ENCODE assay signal across 25 cellular contexts in genomic region chr10:129099486-129099885, GRCh38.
"Had no signal": no experiment of that assay in that cellular context is flagged by ENCODE, and none has a peak within 500 bp of the region (broad histone marks: within the 10 kb centered on the region; RNA-seq: fewer than 3 reads in every experiment).

No MANE protein-coding gene starts in this region.

- H3K27ac Mint-ChIP-seq: activated CD4-positive, alpha-beta memory T cell treated with anti-CD3 and anti-CD28 coated beads for 36 hours; activated CD8-positive, alpha-beta T cell treated with anti-CD3 and anti-CD28 coated beads, Interleukin-2, amount 10 ng/mL, durations not matched to agents 7 days and 5 days; activated naive CD4-positive, alpha-beta T cell treated with anti-CD3 and anti-CD28 coated beads for 36 hours; activated naive CD4-positive, alpha-beta T cell treated with anti-CD3 and anti-CD28 coated beads, Interleukin-2, amount 50 U/mL, for 24 hours; activated T-helper 17 cell treated with anti-CD3 and anti-CD28 coated beads, Interleukin-2, amount 50 U/mL, for 72 hours; effector memory CD8-positive, alpha-beta T cell; WTC11 had no signal

- H3K4me3 ChIP-seq: esophagus muscularis mucosa, gastrocnemius medialis, heart right ventricle had no signal

- H3K27ac ChIP-seq: brain microvascular endothelial cell, esophagus muscularis mucosa, foreskin keratinocyte, gastrocnemius medialis, heart right ventricle, VCaP had no signal

- H3K27me3 Mint-ChIP-seq: activated CD4-positive, alpha-beta memory T cell treated with anti-CD3 and anti-CD28 coated beads for 36 hours; activated naive CD4-positive, alpha-beta T cell treated with anti-CD3 and anti-CD28 coated beads, Interleukin-2, amount 50 U/mL, for 24 hours; activated T-helper 17 cell treated with anti-CD3 and anti-CD28 coated beads, Interleukin-2, amount 50 U/mL, for 72 hours; central memory CD8-positive, alpha-beta T cell; effector memory CD8-positive, alpha-beta T cell had no signal

- H3K9me3 ChIP-seq: esophagus muscularis mucosa, gastrocnemius medialis, heart right ventricle had no signal

- ATAC-seq: activated CD8-positive, alpha-beta T cell treated with anti-CD3 and anti-CD28 coated beads, Interleukin-2, amount 10 ng/mL, durations not matched to agents 7 days and 5 days; activated T-cell treated with anti-CD3 and anti-CD28 coated beads, Interleukin-2, amount 50 U/mL, for 4 hours; activated T-helper 17 cell treated with anti-CD3 and anti-CD28 coated beads, Interleukin-2, amount 50 U/mL, for 72 hours; effector memory CD8-positive, alpha-beta T cell; foreskin keratinocyte; gastrocnemius medialis; heart right ventricle; WTC11 had no signal

- H3K4me1 Mint-ChIP-seq: activated T-helper 17 cell treated with anti-CD3 and anti-CD28 coated beads, Interleukin-2, amount 50 U/mL, for 72 hours; central memory CD8-positive, alpha-beta T cell had no signal

- DNase-seq: activated CD4-positive, alpha-beta memory T cell treated with anti-CD3 and anti-CD28 coated beads for 36 hours; activated CD4-positive, alpha-beta T cell treated with anti-CD3 and anti-CD28 coated beads for 48 hours; activated CD8-positive, alpha-beta T cell treated with anti-CD3 and anti-CD28 coated beads, Interleukin-2, amount 10 ng/mL, durations not matched to agents 7 days and 5 days; activated effector memory CD4-positive, alpha-beta T cell treated with anti-CD3 and anti-CD28 coated beads, Interleukin-2, amount 50 U/mL, for 16 hours; activated naive CD4-positive, alpha-beta T cell treated with anti-CD3 and anti-CD28 coated beads for 36 hours; activated naive CD8-positive, alpha-beta T cell treated with anti-CD3 and anti-CD28 coated beads, Interleukin-2, amount 10 ng/mL, durations not matched to agents 7 days and 5 days; activated T-cell treated with anti-CD3 and anti-CD28 coated beads, Interleukin-2, amount 50 U/mL, for 4 hours; amniotic stem cell; anterior cingulate cortex; brain microvascular endothelial cell; cortex of kidney; dermis blood vessel endothelial cell; effector CD4-positive, alpha-beta T cell; effector memory CD8-positive, alpha-beta T cell; erythroblast; foreskin keratinocyte; gastrocnemius medialis; heart right ventricle; T-helper 2 cell had no signal

- H3K36me3 ChIP-seq: brain microvascular endothelial cell, esophagus muscularis mucosa, gastrocnemius medialis, heart right ventricle had no signal

- H3K36me3 Mint-ChIP-seq: activated CD4-positive, alpha-beta memory T cell treated with anti-CD3 and anti-CD28 coated beads for 36 hours; activated naive CD4-positive, alpha-beta T cell treated with anti-CD3 and anti-CD28 coated beads, Interleukin-2, amount 50 U/mL, for 24 hours; WTC11 had no signal

- H3K27me3 ChIP-seq: brain microvascular endothelial cell, esophagus muscularis mucosa, foreskin keratinocyte, gastrocnemius medialis, heart right ventricle had no signal

- H3K4me3 Mint-ChIP-seq: activated CD4-positive, alpha-beta memory T cell treated with anti-CD3 and anti-CD28 coated beads for 36 hours; activated CD8-positive, alpha-beta T cell treated with anti-CD3 and anti-CD28 coated beads, Interleukin-2, amount 10 ng/mL, durations not matched to agents 7 days and 5 days; activated naive CD4-positive, alpha-beta T cell treated with anti-CD3 and anti-CD28 coated beads for 36 hours; activated naive CD4-positive, alpha-beta T cell treated with anti-CD3 and anti-CD28 coated beads, Interleukin-2, amount 50 U/mL, for 24 hours; activated naive CD8-positive, alpha-beta T cell treated with anti-CD3 and anti-CD28 coated beads, Interleukin-2, amount 10 ng/mL, durations not matched to agents 7 days and 5 days; activated T-cell treated with anti-CD3 and anti-CD28 coated beads, Interleukin-2, amount 50 U/mL, for 4 hours; activated T-helper 17 cell treated with anti-CD3 and anti-CD28 coated beads, Interleukin-2, amount 50 U/mL, for 72 hours; central memory CD8-positive, alpha-beta T cell; effector memory CD8-positive, alpha-beta T cell; WTC11 had no signal

- H3K9me3 Mint-ChIP-seq: activated CD4-positive, alpha-beta memory T cell treated with anti-CD3 and anti-CD28 coated beads for 36 hours; activated naive CD4-positive, alpha-beta T cell treated with anti-CD3 and anti-CD28 coated beads for 36 hours; activated naive CD4-positive, alpha-beta T cell treated with anti-CD3 and anti-CD28 coated beads, Interleukin-2, amount 50 U/mL, for 24 hours; activated T-cell treated with anti-CD3 and anti-CD28 coated beads, Interleukin-2, amount 50 U/mL, for 4 hours; activated T-helper 17 cell treated with anti-CD3 and anti-CD28 coated beads, Interleukin-2, amount 50 U/mL, for 72 hours; central memory CD8-positive, alpha-beta T cell; effector memory CD8-positive, alpha-beta T cell; WTC11 had no signal

- H3K4me1 ChIP-seq: foreskin keratinocyte, gastrocnemius medialis had no signal
